In the genomic region with DNA sequence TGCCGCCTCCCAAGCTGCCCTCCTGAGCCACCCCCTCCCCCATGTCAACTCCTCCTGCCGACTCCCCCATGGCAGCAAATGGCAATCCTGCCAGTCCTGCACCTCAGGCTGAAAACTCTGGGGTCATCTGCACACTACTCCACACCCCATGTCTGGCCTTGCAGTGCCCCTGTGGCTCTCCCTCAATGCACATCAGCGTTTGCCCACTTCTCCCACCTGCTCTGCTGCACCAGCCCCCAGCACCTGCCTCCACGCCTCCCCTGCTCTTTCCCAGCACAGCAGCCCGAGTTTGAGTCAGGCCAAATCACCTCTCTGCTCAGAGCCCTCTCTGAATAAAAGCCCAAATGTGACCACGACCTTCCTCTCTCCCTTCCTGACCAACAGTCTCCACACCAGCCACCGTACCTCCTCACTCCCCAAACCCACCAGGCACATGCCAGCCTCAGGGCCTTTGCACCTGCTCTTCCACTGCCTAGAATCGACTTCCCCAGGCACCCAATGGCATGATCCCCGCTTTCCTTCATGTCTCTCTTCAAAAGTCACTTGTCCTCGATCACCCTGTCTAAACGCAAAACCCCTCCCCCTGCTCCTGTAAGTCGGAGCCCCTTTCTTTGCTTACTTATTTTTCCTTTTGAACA, we compare ENCODE assay signal across 10 cellular contexts. TPM values are rescaled to one million over a fixed set of nuclear protein-coding genes. Genes with fewer than 3 reads are reported as not detected.
DNase-seq lines count a peak whose midpoint lies in the region; ATAC-seq and TF ChIP-seq lines count a peak whose summit lies in the region.
"Had no signal": no experiment of that assay in that cellular context is flagged by ENCODE, and none has a peak within 500 bp of the region (broad histone marks: within the 10 kb centered on the region; RNA-seq: fewer than 3 reads in every experiment).

No MANE protein-coding gene starts in this region.

- H3K9me3 ChIP-seq in heart right ventricle (no peaks in the 10 kb centered on the region), sigmoid colon (no peaks in the 10 kb centered on the region)
- H3K9me3 ChIP-seq in CD8-positive, alpha-beta memory T cell (ENCODE audit: low read length), result no peaks in the 10 kb centered on the region

- H3K4me1 Mint-ChIP-seq in CD8-positive, alpha-beta memory T cell, result peaks cover 9 to 15% (median 10%) of the 10 kb centered on the region in 3 donors

- H3K4me3 Mint-ChIP-seq in CD8-positive, alpha-beta memory T cell, result no peak overlapping the region
- H3K4me3 Mint-ChIP-seq: activated CD8-positive, alpha-beta T cell treated with anti-CD3 and anti-CD28 coated beads, Interleukin-2, amount 10 ng/mL, durations not matched to agents 7 days and 5 days had no signal

- H3K36me3 ChIP-seq in heart right ventricle, result peaks cover 0 to 7% (median 0%) of the 10 kb centered on the region in 9 donors
- no peaks in the 10 kb centered on the region for H3K36me3 ChIP-seq in sigmoid colon
- no peaks in the 10 kb centered on the region for H3K36me3 ChIP-seq in CD8-positive, alpha-beta memory T cell (ENCODE audit: insufficient read depth, low read length)

- peaks cover 13 to 28% of the 10 kb centered on the region in 2 donors for H3K27me3 Mint-ChIP-seq in CD8-positive, alpha-beta memory T cell

- no peak for ATAC-seq in heart right ventricle
- ATAC-seq in left ventricle myocardium superior, result no peak
- ATAC-seq: activated CD8-positive, alpha-beta T cell treated with anti-CD3 and anti-CD28 coated beads, Interleukin-2, amount 10 ng/mL, durations not matched to agents 7 days and 5 days had no signal

- H3K9me3 Mint-ChIP-seq in CD8-positive, alpha-beta memory T cell, result no peaks in the 10 kb centered on the region

- no peak for TF ChIP-seq EP300 in sigmoid colon (IDR thresholded peaks at IDR 0.05)

- no peak for DNase-seq in heart right ventricle
- DNase-seq in left ventricle myocardium superior, result no peak
- peak; percentile 11 for DNase-seq in fibroblast of gingiva (ENCODE audit: low read depth)
- no peak for DNase-seq in sigmoid colon
- no peak for DNase-seq in activated CD8-positive, alpha-beta memory T cell treated with anti-CD3 and anti-CD28 coated beads, Interleukin-2, amount 50 U/mL, for 48 hours
- DNase-seq in stimulated activated naive CD4-positive, alpha-beta T cell treated with Interleukin-2 at 50 U/mL for 16 hours (lab: John Stamatoyannopoulos, UW), result no peak
- DNase-seq in CD8-positive, alpha-beta memory T cell, result no peak
- DNase-seq in 8988T, result no peak
- DNase-seq: activated CD8-positive, alpha-beta T cell treated with anti-CD3 and anti-CD28 coated beads, Interleukin-2, amount 10 ng/mL, durations not matched to agents 7 days and 5 days; activated effector memory CD4-positive, alpha-beta T cell treated with anti-CD3 and anti-CD28 coated beads, Interleukin-2, amount 50 U/mL, for 16 hours had no signal

- CTCF ChIA-PET in CD8-positive, alpha-beta memory T cell (lab: Charles Lee), result interaction anchor here (3.7 kb wide), 1 partner anchor 274 kb away, joined by 13 read pairs; a partner anchor contains a TSS

- peak overlapping the region in 1 of 8 donors; percentile 94 for H3K27ac Mint-ChIP-seq in CD8-positive, alpha-beta memory T cell
- H3K27ac Mint-ChIP-seq: activated CD8-positive, alpha-beta T cell treated with anti-CD3 and anti-CD28 coated beads, Interleukin-2, amount 10 ng/mL, durations not matched to agents 7 days and 5 days had no signal

- TF ChIP-seq POLR2A in sigmoid colon (IDR thresholded peaks at IDR 0.05), result no peak

- 93 to 95% methylated on average over 12 of the region's 12 CpGs for WGBS in heart right ventricle, 2 donors
- WGBS in sigmoid colon, 2 donors, result 93% methylated on average over 12 of the region's 12 CpGs

- H3K27ac ChIP-seq in heart right ventricle, result peak overlapping the region in 6 of 10 donors; percentile 18 to 99 (median 61)
- peak overlapping the region; percentile 92 to 100 (median 97) for H3K27ac ChIP-seq in sigmoid colon
- H3K27ac ChIP-seq in CD8-positive, alpha-beta memory T cell (ENCODE audit: low read depth, low read length), result no peak overlapping the region

- intact Hi-C loops in heart right ventricle (cut with DNase I) (loop anchor here in 7 of 10 donors (2.0 to 10.0 kb wide), 10 partner anchors 60 to 408 kb away; partner anchors contain the start of genes ECI2 (in 1 of the 7) and FAM50B (in 1 of the 7)), left ventricle myocardium superior (cut with micrococcal nuclease) (loop anchor here (10.0 kb wide), 1 partner anchor 138 kb away; no protein-coding TSS in a partner anchor), sigmoid colon (cut with DNase I) (no loop called here)

- H3K4me3 ChIP-seq in heart right ventricle (no peak overlapping the region), sigmoid colon (no peak overlapping the region)
- no peak overlapping the region for H3K4me3 ChIP-seq in CD8-positive, alpha-beta memory T cell (ENCODE audit: low read length)

- H3K36me3 Mint-ChIP-seq in CD8-positive, alpha-beta memory T cell, result peaks cover 0 to 2% (median 0%) of the 10 kb centered on the region in 3 donors

- H3K27me3 ChIP-seq in heart right ventricle (peaks cover 0 to 28% (median 0%) of the 10 kb centered on the region in 7 donors), sigmoid colon (no peaks in the 10 kb centered on the region)
- peaks cover 11% of the 10 kb centered on the region for H3K27me3 ChIP-seq in CD8-positive, alpha-beta memory T cell (ENCODE audit: insufficient read depth, low read length, poor library complexity, severe bottlenecking)

- POLR2A ChIA-PET in CD8-positive, alpha-beta memory T cell (lab: Charles Lee), result no interaction called here

- H3K4me1 ChIP-seq in heart right ventricle (peaks cover 35 to 91% (median 75%) of the 10 kb centered on the region in 9 donors), sigmoid colon (peaks cover 0 to 84% (median 79%) of the 10 kb centered on the region in 4 donors)
- peaks cover 11% of the 10 kb centered on the region for H3K4me1 ChIP-seq in CD8-positive, alpha-beta memory T cell (ENCODE audit: insufficient read depth, low read length)

- TF ChIP-seq CTCF in heart right ventricle (IDR thresholded peaks at IDR 0.05) (no peak), sigmoid colon (IDR thresholded peaks at IDR 0.05) (no peak)

RNA-seq across cellular contexts. Expression of gene PXDC1, which starts 4.3 kb away (rescaled TPM):
- total RNA-seq in heart right ventricle (10 to 100 TPM; 11.3 to 39.5 (median 21.7) TPM), left ventricle myocardium superior (25.0 TPM), sigmoid colon (100 to 1,000 TPM in 1 of 4 donors, 10 to 100 TPM in 3; 46.7 to 116 (median 75.9) TPM)
- polyA plus RNA-seq in heart right ventricle (10 to 100 TPM; 17.5 to 69.9 TPM), sigmoid colon (10 to 100 TPM in 1 of 3 donors, 1 to 10 TPM in 2; 9.0 to 22.2 (median 9.1) TPM)
- total RNA-seq in CD8-positive, alpha-beta memory T cell, result under 1 TPM; 0.15 to 0.24 TPM
- not detected for polyA plus RNA-seq in CD8-positive, alpha-beta memory T cell
- total RNA-seq: activated CD8-positive, alpha-beta T cell treated with anti-CD3 and anti-CD28 coated beads, Interleukin-2, amount 10 ng/mL, durations not matched to agents 7 days and 5 days had no signal

Comparison
In these comparisons a context has a peak if more than half of its experiments do, and no peak if none do; other contexts are left out.
1. RNA of gene PXDC1, which starts 4.3 kb away (total RNA-seq): 46.7 to 116 TPM in sigmoid colon, 25.0 TPM in left ventricle myocardium superior (single experiment) and 11.3 to 39.5 TPM in heart right ventricle; 0.15 to 0.24 TPM in CD8-positive, alpha-beta memory T cell; every median in the first group is over 4 times any median in the second.